Comparison of ENCODE assay signal across 8 cellular contexts in genomic region chr11:60914620-60915249, GRCh38. TPM values are rescaled to one million over a fixed set of nuclear protein-coding genes. Genes with fewer than 3 reads are reported as not detected.
DNase-seq lines count a peak whose midpoint lies in the region; ATAC-seq, FAIRE-seq and TF ChIP-seq lines count a peak whose summit lies in the region.

No MANE protein-coding gene starts in this region.

- H3K4me2 ChIP-seq in MM.1S (ENCODE audit: low read depth, low read length) (peak overlapping the region; percentile 99), osteoblast (ENCODE audit: insufficient read depth, low read length) (peak overlapping the region; percentile 99)

- ATAC-seq in GM19455 (IDR thresholded peaks at IDR 0.05; ENCODE audit: unreplicated experiment), result peak; percentile 3
- peak; percentile 21 to 33 for ATAC-seq in activated T-cell treated with anti-CD3 and anti-CD28 coated beads, Interleukin-2, amount 50 U/mL, for 4 hours

- H3K9me2 ChIP-seq in MM.1S (replicated peaks; ENCODE audit: insufficient read depth, low read length), result no peaks in the 10 kb centered on the region

- H3K36me3 Mint-ChIP-seq in activated T-cell treated with anti-CD3 and anti-CD28 coated beads, Interleukin-2, amount 50 U/mL, for 4 hours (ENCODE audit: insufficient read depth), result peaks cover 10% of the 10 kb centered on the region

- DNase-seq in AG10803 (ENCODE audit: low read depth) (peak; percentile 11), MM.1S (peak; percentile 51), foreskin fibroblast (peak in 1 of 2 donors; percentile 57), osteoblast (ENCODE audit: insufficient read length, low spot score, missing footprints) (peak; percentile 92), HTR-8/SVneo (ENCODE audit: insufficient read length, low spot score) (no peak), MV-4-11 (lab: John Stamatoyannopoulos, UW) (no peak)
- DNase-seq in activated T-cell treated with anti-CD3 and anti-CD28 coated beads, Interleukin-2, amount 50 U/mL, for 4 hours, result no peak

- H3K27me3 ChIP-seq in MM.1S (replicated peaks; ENCODE audit: insufficient read depth, low read length), result no peaks in the 10 kb centered on the region
- H3K27me3 ChIP-seq in osteoblast (ENCODE audit: insufficient read depth, low read length), result peaks cover 18% of the 10 kb centered on the region

- H4K20me1 ChIP-seq in MM.1S (ENCODE audit: insufficient read depth, low read length) (peaks cover 34% of the 10 kb centered on the region), osteoblast (ENCODE audit: insufficient read depth, low read length) (peaks cover 3% of the 10 kb centered on the region)

- no peaks in the 10 kb centered on the region for H3K27me3 Mint-ChIP-seq in activated T-cell treated with anti-CD3 and anti-CD28 coated beads, Interleukin-2, amount 50 U/mL, for 4 hours (ENCODE audit: low read depth)

- no peak for FAIRE-seq in HTR-8/SVneo (lab: Jason Lieb, UNC)

- H3K4me3 Mint-ChIP-seq in activated T-cell treated with anti-CD3 and anti-CD28 coated beads, Interleukin-2, amount 50 U/mL, for 4 hours, result peak overlapping the region; percentile 96

- H3K36me3 ChIP-seq in MM.1S (replicated peaks; ENCODE audit: insufficient read depth, low read length) (peaks cover 3% of the 10 kb centered on the region; the same call in 1 of the 2 replicates), osteoblast (ENCODE audit: insufficient read depth, low read length) (no peaks in the 10 kb centered on the region)

- H3K9me3 Mint-ChIP-seq in activated T-cell treated with anti-CD3 and anti-CD28 coated beads, Interleukin-2, amount 50 U/mL, for 4 hours, result no peaks in the 10 kb centered on the region

- H3K4me3 ChIP-seq in AG10803 (ENCODE audit: low read length) (peak overlapping the region; percentile 72), MM.1S (ENCODE audit: low read length) (peak overlapping the region; percentile 84), foreskin fibroblast (ENCODE audit: low read depth in 1 of 2, low read length in 2 of 2) (peak overlapping the region; percentile 69 to 79), osteoblast (ENCODE audit: insufficient read depth, low read length) (peak overlapping the region; percentile 89)

- TF ChIP-seq CTCF in AG10803 (conservative IDR thresholded peaks at IDR 0.05; ENCODE audit: low read length) (no peak), MM.1S (IDR thresholded peaks at IDR 0.05; ENCODE audit: low read length) (no peak), foreskin fibroblast (IDR thresholded peaks at IDR 0.05; ENCODE audit: low read depth, low read length) (no peak), osteoblast (IDR thresholded peaks at IDR 0.05; ENCODE audit: extremely low read depth, low read depth, low read length) (no peak)

- peak overlapping the region; percentile 97 for H3K9ac ChIP-seq in MM.1S (ENCODE audit: low read length)

- H3K4me1 ChIP-seq in MM.1S (ENCODE audit: low read length) (peaks cover 59% of the 10 kb centered on the region), osteoblast (ENCODE audit: insufficient read depth, low read length) (peaks cover 22% of the 10 kb centered on the region)

- no peaks in the 10 kb centered on the region for H3K9me3 ChIP-seq in MM.1S (replicated peaks; ENCODE audit: insufficient read depth, low read length)
- no peaks in the 10 kb centered on the region for H3K9me3 ChIP-seq in osteoblast (ENCODE audit: low read depth, low read length)

- peaks cover 35% of the 10 kb centered on the region for H3F3A ChIP-seq in MM.1S (ENCODE audit: insufficient read depth, low read length)

- H3K79me2 ChIP-seq in MM.1S (ENCODE audit: low read length), result peaks cover 58% of the 10 kb centered on the region
- H3K79me2 ChIP-seq in osteoblast (ENCODE audit: insufficient read depth, low read length), result peaks cover 31% of the 10 kb centered on the region

- H3K27ac ChIP-seq in MM.1S (ENCODE audit: low read length) (peak overlapping the region; percentile 86), osteoblast (ENCODE audit: low read depth, low read length) (peak overlapping the region; percentile 94)

- H3K4me1 Mint-ChIP-seq in activated T-cell treated with anti-CD3 and anti-CD28 coated beads, Interleukin-2, amount 50 U/mL, for 4 hours (ENCODE audit: low read depth), result peaks cover 63% of the 10 kb centered on the region

- H2AFZ ChIP-seq in MM.1S (ENCODE audit: low read length) (peak overlapping the region; percentile 88), osteoblast (ENCODE audit: low read length) (peak overlapping the region; percentile 99)

RNA-seq across cellular contexts. Expression of gene TMEM109, which starts 0.8 kb away (rescaled TPM):
- 100 to 1,000 TPM; 184 to 216 (median 204) TPM for total RNA-seq in activated T-cell treated with anti-CD3 and anti-CD28 coated beads, Interleukin-2, amount 50 U/mL, for 4 hours
- 36.6 and 38.6 TPM in 2 replicates for total RNA-seq in osteoblast

RNA-seq across cellular contexts. Expression of gene PRPF19, which starts 8.3 kb away (rescaled TPM):
- total RNA-seq in activated T-cell treated with anti-CD3 and anti-CD28 coated beads, Interleukin-2, amount 50 U/mL, for 4 hours, result 100 to 1,000 TPM; 297 to 335 (median 311) TPM
- total RNA-seq in osteoblast, result 39.8 and 46.0 TPM in 2 replicates

RNA-seq across cellular contexts. Expression of gene TMEM132A, which starts 9.5 kb away (rescaled TPM):
- total RNA-seq in activated T-cell treated with anti-CD3 and anti-CD28 coated beads, Interleukin-2, amount 50 U/mL, for 4 hours, result 1 to 10 TPM in 2 of 3 donors, under 1 TPM in 1; 0.84 to 1.4 (median 1.4) TPM
- 12.1 and 19.5 TPM in 2 replicates for total RNA-seq in osteoblast

RNA-seq across cellular contexts. Expression of gene SLC15A3, which starts 37.2 kb away (rescaled TPM):
- total RNA-seq in activated T-cell treated with anti-CD3 and anti-CD28 coated beads, Interleukin-2, amount 50 U/mL, for 4 hours, result 1 to 10 TPM; 3.8 to 6.1 (median 5.5) TPM
- 10.9 and 13.0 TPM in 2 replicates for total RNA-seq in osteoblast

RNA-seq across cellular contexts. Expression of gene ZP1, which starts 47.4 kb away (rescaled TPM):
- total RNA-seq in activated T-cell treated with anti-CD3 and anti-CD28 coated beads, Interleukin-2, amount 50 U/mL, for 4 hours, result not detected
- total RNA-seq in osteoblast, result under 0.01 and 0.36 TPM in 2 replicates

Comparison
In these comparisons a context has a peak if more than half of its experiments do, and no peak if none do; other contexts are left out.
1. DNase-seq: peak in AG10803 (single experiment), MM.1S (single experiment) and osteoblast (single experiment); none in activated T-cell treated with anti-CD3 and anti-CD28 coated beads, Interleukin-2, amount 50 U/mL, for 4 hours (single experiment), HTR-8/SVneo (single experiment) and MV-4-11 (single experiment).
2. Peak in every context shown above with its lines, with median percentiles within 50 percentile points of each other: H3K4me3 ChIP-seq.